ENCODE assay signal across 12 cellular contexts in genomic region chr1:58812926-58813325, GRCh38. TPM values are rescaled to one million over a fixed set of nuclear protein-coding genes. Genes with fewer than 3 reads are reported as not detected.
A peak's percentile ranks its signal among the peaks of the same experiment; 100 is the strongest.
DNase-seq lines count a peak whose midpoint lies in the region; ATAC-seq and TF ChIP-seq lines count a peak whose summit lies in the region.
"Had no signal": no experiment of that assay in that cellular context is flagged by ENCODE, and none has a peak within 500 bp of the region (broad histone marks: within the 10 kb centered on the region; RNA-seq: fewer than 3 reads in every experiment).

No MANE protein-coding gene starts in this region.

- H3K27ac ChIP-seq in esophagus squamous epithelium, result peak overlapping the region; percentile 91 to 98 (median 94)
- H3K27ac ChIP-seq: 22Rv1 had no signal

- peaks cover 31 to 84% (median 44%) of the 10 kb centered on the region in 3 donors for H3K4me1 ChIP-seq in esophagus squamous epithelium

- no peaks in the 10 kb centered on the region for H3K27me3 ChIP-seq in esophagus squamous epithelium
- H3K27me3 ChIP-seq: SJSA1 had no signal

- H3K27me3 Mint-ChIP-seq in activated CD4-positive, alpha-beta T cell treated with anti-CD3 and anti-CD28 coated beads for 36 hours, result no peaks in the 10 kb centered on the region
- no peaks in the 10 kb centered on the region for H3K27me3 Mint-ChIP-seq in activated T-cell treated with anti-CD3 and anti-CD28 coated beads, Interleukin-2, amount 50 U/mL, for 24 hours
- no peaks in the 10 kb centered on the region for H3K27me3 Mint-ChIP-seq in stimulated activated naive CD8-positive, alpha-beta T cell treated with anti-CD3 and anti-CD28 coated beads, Interleukin-15, Interleukin-2, amounts not matched to agents 100 ng/mL and 50 ng/mL, for 24 hours

- WGBS in esophagus squamous epithelium, 2 donors, result 0 to 38% methylated on average over 2 to 4 of the region's 4 CpGs

- ATAC-seq in activated CD4-positive, alpha-beta T cell treated with anti-CD3 and anti-CD28 coated beads for 36 hours, result no peak
- ATAC-seq in HG02840 (IDR thresholded peaks at IDR 0.05; ENCODE audit: low FRiP score, unreplicated experiment) (no peak), HG03108 (IDR thresholded peaks at IDR 0.05; ENCODE audit: unreplicated experiment) (no peak)

- H3K36me3 Mint-ChIP-seq in activated CD4-positive, alpha-beta T cell treated with anti-CD3 and anti-CD28 coated beads for 36 hours (ENCODE audit: low read depth), result no peaks in the 10 kb centered on the region
- no peaks in the 10 kb centered on the region for H3K36me3 Mint-ChIP-seq in activated T-cell treated with anti-CD3 and anti-CD28 coated beads, Interleukin-2, amount 50 U/mL, for 24 hours (ENCODE audit: low read depth)
- no peaks in the 10 kb centered on the region for H3K36me3 Mint-ChIP-seq in stimulated activated naive CD8-positive, alpha-beta T cell treated with anti-CD3 and anti-CD28 coated beads, Interleukin-15, Interleukin-2, amounts not matched to agents 100 ng/mL and 50 ng/mL, for 24 hours (ENCODE audit: low read depth)

- no peak for TF ChIP-seq POLR2A in esophagus squamous epithelium (IDR thresholded peaks at IDR 0.05)

- no peaks in the 10 kb centered on the region for H3K36me3 ChIP-seq in esophagus squamous epithelium
- H3K36me3 ChIP-seq: SJSA1 had no signal

- intact Hi-C loops in activated CD4-positive, alpha-beta T cell treated with anti-CD3 and anti-CD28 coated beads for 36 hours (cut with DNase I, micrococcal nuclease), result no loop called here
- intact Hi-C loops in esophagus squamous epithelium (cut with DNase I), result loop anchor here (10.0 kb wide), 2 partner anchors 102 to 242 kb away; no protein-coding TSS in a partner anchor

- no peak for TF ChIP-seq CTCF in esophagus squamous epithelium (IDR thresholded peaks at IDR 0.05)

- POLR2A ChIA-PET in activated CD4-positive, alpha-beta T cell treated with anti-CD3 and anti-CD28 coated beads for 36 hours (lab: Charles Lee), result no interaction called here

- H3K4me1 Mint-ChIP-seq in activated CD4-positive, alpha-beta T cell treated with anti-CD3 and anti-CD28 coated beads for 36 hours, result peaks cover 45% of the 10 kb centered on the region
- H3K4me1 Mint-ChIP-seq in activated T-cell treated with anti-CD3 and anti-CD28 coated beads, Interleukin-2, amount 50 U/mL, for 24 hours (ENCODE audit: low read depth), result peaks cover 55% of the 10 kb centered on the region
- H3K4me1 Mint-ChIP-seq in stimulated activated naive CD8-positive, alpha-beta T cell treated with anti-CD3 and anti-CD28 coated beads, Interleukin-15, Interleukin-2, amounts not matched to agents 100 ng/mL and 50 ng/mL, for 24 hours (ENCODE audit: low read depth), result peaks cover 57% of the 10 kb centered on the region

- no peak overlapping the region for H3K4me3 Mint-ChIP-seq in activated CD4-positive, alpha-beta T cell treated with anti-CD3 and anti-CD28 coated beads for 36 hours
- H3K4me3 Mint-ChIP-seq in activated T-cell treated with anti-CD3 and anti-CD28 coated beads, Interleukin-2, amount 50 U/mL, for 24 hours, result no peak overlapping the region
- H3K4me3 Mint-ChIP-seq in stimulated activated naive CD8-positive, alpha-beta T cell treated with anti-CD3 and anti-CD28 coated beads, Interleukin-15, Interleukin-2, amounts not matched to agents 100 ng/mL and 50 ng/mL, for 24 hours, result no peak overlapping the region
- H3K4me3 Mint-ChIP-seq: nephron progenitor cell had no signal

- CTCF ChIA-PET in activated CD4-positive, alpha-beta T cell treated with anti-CD3 and anti-CD28 coated beads for 36 hours (lab: Charles Lee), result no interaction called here

- H3K9me3 Mint-ChIP-seq in activated CD4-positive, alpha-beta T cell treated with anti-CD3 and anti-CD28 coated beads for 36 hours (ENCODE audit: low read depth), result no peaks in the 10 kb centered on the region
- no peaks in the 10 kb centered on the region for H3K9me3 Mint-ChIP-seq in activated T-cell treated with anti-CD3 and anti-CD28 coated beads, Interleukin-2, amount 50 U/mL, for 24 hours
- no peaks in the 10 kb centered on the region for H3K9me3 Mint-ChIP-seq in stimulated activated naive CD8-positive, alpha-beta T cell treated with anti-CD3 and anti-CD28 coated beads, Interleukin-15, Interleukin-2, amounts not matched to agents 100 ng/mL and 50 ng/mL, for 24 hours
- H3K9me3 Mint-ChIP-seq: nephron progenitor cell had no signal

- H3K27ac Mint-ChIP-seq in activated CD4-positive, alpha-beta T cell treated with anti-CD3 and anti-CD28 coated beads for 36 hours, result no peak overlapping the region
- H3K27ac Mint-ChIP-seq in activated T-cell treated with anti-CD3 and anti-CD28 coated beads, Interleukin-2, amount 50 U/mL, for 24 hours, result peak overlapping the region; percentile 4
- peak overlapping the region; percentile 6 for H3K27ac Mint-ChIP-seq in stimulated activated naive CD8-positive, alpha-beta T cell treated with anti-CD3 and anti-CD28 coated beads, Interleukin-15, Interleukin-2, amounts not matched to agents 100 ng/mL and 50 ng/mL, for 24 hours
- H3K27ac Mint-ChIP-seq: nephron progenitor cell had no signal

- peak; percentile 16 for DNase-seq in activated CD4-positive, alpha-beta T cell treated with anti-CD3 and anti-CD28 coated beads for 36 hours
- no peak for DNase-seq in activated CD4-positive, alpha-beta T cell treated with anti-CD3 and anti-CD28 coated beads, Interleukin-2, amount 50 U/mL, for 48 hours
- DNase-seq in activated T-cell treated with anti-CD3 and anti-CD28 coated beads, Interleukin-2, amount 50 U/mL, for 24 hours, result no peak
- DNase-seq in esophagus squamous epithelium (lab: John Stamatoyannopoulos, UW) (no peak), mesenteric fat pad (ENCODE audit: low spot score) (no peak)
- DNase-seq: nephron progenitor cell had no signal

- H3K9me3 ChIP-seq in esophagus squamous epithelium, result no peaks in the 10 kb centered on the region
- H3K9me3 ChIP-seq: SJSA1 had no signal

- H3K4me3 ChIP-seq in esophagus squamous epithelium, result no peak overlapping the region
- H3K4me3 ChIP-seq: SJSA1, smooth muscle cell had no signal

RNA-seq across cellular contexts. Expression of gene JUN, which starts 29.1 kb away (rescaled TPM):
- total RNA-seq in activated CD4-positive, alpha-beta T cell treated with anti-CD3 and anti-CD28 coated beads for 36 hours, result 10 to 100 TPM; 24.2 to 25.5 TPM
- total RNA-seq in esophagus squamous epithelium (100 to 1,000 TPM in 1 of 4 donors, 10 to 100 TPM in 3; 48.5 to 128 (median 66.1) TPM), mesenteric fat pad (298 TPM)
